In genomic region chr3:100880845-100881244, GRCh38 we compare ENCODE assay signal across 1 cellular context.
TF ChIP-seq lines count a peak whose summit lies in the region.

No MANE protein-coding gene starts in this region.

TF ChIP-seq in IMR-90, 13 proteins besides CTCF, POLR2A, EP300 and RAD21 (continued from another document):
- no peak for TF ChIP-seq BHLHE40 (IDR thresholded peaks at IDR 0.05; ENCODE audit: low read depth, low read length)
- TF ChIP-seq SMC3 (IDR thresholded peaks at IDR 0.05; ENCODE audit: low read depth, low read length): no peak
- TF ChIP-seq FOS (IDR thresholded peaks at IDR 0.05; ENCODE audit: low read depth, low read length): no peak
- TF ChIP-seq RFX5 (IDR thresholded peaks at IDR 0.05; ENCODE audit: low read depth, low read length): no peak
